Comparison of ENCODE assay signal across 28 cellular contexts in the genomic region with DNA sequence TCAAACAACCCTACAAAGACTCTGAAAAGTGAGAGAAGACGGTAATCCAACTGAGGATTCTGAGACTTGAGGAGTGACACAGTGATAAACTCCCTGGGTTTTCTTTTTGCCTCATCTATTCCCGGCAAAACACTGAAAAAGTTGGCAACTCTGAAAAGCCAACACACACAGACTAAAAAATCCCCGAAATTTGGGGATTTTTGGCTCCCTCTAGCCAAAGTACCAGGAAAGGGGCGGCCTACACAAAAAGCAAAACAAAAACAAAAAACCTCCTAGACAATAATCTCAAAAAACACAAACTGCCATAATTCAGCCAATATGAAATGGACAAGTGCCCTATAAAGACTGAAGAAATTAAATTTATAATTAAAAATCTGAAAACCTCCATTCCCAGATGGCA.
"Had no signal": no experiment of that assay in that cellular context is flagged by ENCODE, and none has a peak within 500 bp of the region (broad histone marks: within the 10 kb centered on the region; RNA-seq: fewer than 3 reads in every experiment).

No MANE protein-coding gene starts in this region.

- H3K27ac Mint-ChIP-seq: naive thymus-derived CD4-positive, alpha-beta T cell; natural killer cell; nephron; stimulated activated memory B cell treated with anti-CD40 and anti-IgM and Interleukin-4, amounts not matched to agents 10 μg/mL and 1 μg/mL and 100 μg/mL, for 72 hours; stimulated activated naive CD8-positive, alpha-beta T cell treated with anti-CD3 and anti-CD28 coated beads, Interleukin-15, amount 100 ng/mL, for 72 hours; type B pancreatic cell had no signal

- H3K27me3 Mint-ChIP-seq: naive thymus-derived CD4-positive, alpha-beta T cell; stimulated activated memory B cell treated with anti-CD40 and anti-IgM and Interleukin-4, amounts not matched to agents 10 μg/mL and 1 μg/mL and 100 μg/mL, for 72 hours; stimulated activated naive CD8-positive, alpha-beta T cell treated with anti-CD3 and anti-CD28 coated beads, Interleukin-15, amount 100 ng/mL, for 72 hours; type B pancreatic cell had no signal

- DNase-seq: naive thymus-derived CD4-positive, alpha-beta T cell; natural killer cell; nucleus accumbens; right cardiac atrium; right lobe of liver; sigmoid colon; small intestine; spleen; stimulated activated CD4-positive, alpha-beta T cell treated with anti-CD3 and anti-CD28 coated beads, Interleukin-12 subunit alpha, Interleukin-12 subunit beta, amount 100 ng/mL, for 4 hours; stimulated activated CD4-positive, alpha-beta T cell treated with anti-CD3 and anti-CD28 coated beads, Interleukin-1b, Interleukin-23, amount 100 ng/mL, for 48 hours; stimulated activated CD4-positive, alpha-beta T cell treated with anti-CD3 and anti-CD28 coated beads, Interleukin-4, amount 100 ng/mL, for 1 hour; stimulated activated CD4-positive, alpha-beta T cell treated with anti-CD3 and anti-CD28 coated beads, Interleukin-4, amount 100 ng/mL, for 4 hours; stimulated activated CD8-positive, alpha-beta memory T cell treated with anti-CD3 and anti-CD28 coated beads, Interleukin-4, amount 100 ng/mL, for 48 hours; stimulated activated naive CD4-positive, alpha-beta T cell; stimulated activated naive CD8-positive, alpha-beta T cell treated with anti-CD3 and anti-CD28 coated beads, Interleukin-15, amount 100 ng/mL, for 72 hours; stimulated activated naive CD8-positive, alpha-beta T cell treated with anti-CD3 and anti-CD28 coated beads, Interleukin-15, Interleukin-2, amounts not matched to agents 100 U/mL and 50 U/mL, for 24 hours; substantia nigra; testis; tibial artery; transverse colon; upper lobe of right lung; uterus had no signal

- H3K9me3 ChIP-seq: neutrophil, prostate gland, right lobe of liver, sigmoid colon, suprapubic skin, testis, transverse colon, upper lobe of right lung, uterus had no signal

- H3K27ac ChIP-seq: neutrophil, prostate gland, right lobe of liver, sigmoid colon, spleen, suprapubic skin, testis, tibial artery, transverse colon, upper lobe of right lung, uterus had no signal

- H3K4me1 Mint-ChIP-seq: stimulated activated memory B cell treated with anti-CD40 and anti-IgM and Interleukin-4, amounts not matched to agents 10 μg/mL and 1 μg/mL and 100 μg/mL, for 72 hours; stimulated activated naive CD8-positive, alpha-beta T cell treated with anti-CD3 and anti-CD28 coated beads, Interleukin-15, amount 100 ng/mL, for 72 hours had no signal

- H3K4me3 Mint-ChIP-seq: naive thymus-derived CD4-positive, alpha-beta T cell; natural killer cell; nephron; stimulated activated memory B cell treated with anti-CD40 and anti-IgM and Interleukin-4, amounts not matched to agents 10 μg/mL and 1 μg/mL and 100 μg/mL, for 72 hours; stimulated activated naive CD8-positive, alpha-beta T cell treated with anti-CD3 and anti-CD28 coated beads, Interleukin-15, amount 100 ng/mL, for 72 hours; type B pancreatic cell had no signal

- H3K27me3 ChIP-seq: neutrophil, right lobe of liver, sigmoid colon, spleen, suprapubic skin, testis, tibial artery, transverse colon, upper lobe of right lung, uterus had no signal

- H3K4me1 ChIP-seq: prostate gland, right lobe of liver, spleen, testis, transverse colon, upper lobe of right lung, uterus had no signal

- FAIRE-seq: small intestine had no signal

- ATAC-seq: naive thymus-derived CD4-positive, alpha-beta T cell; natural killer cell; right cardiac atrium; right lobe of liver; stimulated activated memory B cell treated with anti-CD40 and anti-IgM and Interleukin-4, amounts not matched to agents 10 μg/mL and 1 μg/mL and 100 μg/mL, for 72 hours; stimulated activated naive CD8-positive, alpha-beta T cell treated with anti-CD3 and anti-CD28 coated beads, Interleukin-15, amount 100 ng/mL, for 72 hours; stimulated activated naive CD8-positive, alpha-beta T cell treated with anti-CD3 and anti-CD28 coated beads, Interleukin-15, Interleukin-2, amounts not matched to agents 100 U/mL and 50 U/mL, for 24 hours; upper lobe of right lung had no signal

- H3K36me3 ChIP-seq: neutrophil, prostate gland, right lobe of liver, suprapubic skin, transverse colon, upper lobe of right lung, uterus had no signal

- H3K4me3 ChIP-seq: prostate gland, right lobe of liver, sigmoid colon, spleen, suprapubic skin, testis, tibial artery, transverse colon, upper lobe of right lung, uterus had no signal
